ENCODE assay signal across 16 cellular contexts in the genomic region with DNA sequence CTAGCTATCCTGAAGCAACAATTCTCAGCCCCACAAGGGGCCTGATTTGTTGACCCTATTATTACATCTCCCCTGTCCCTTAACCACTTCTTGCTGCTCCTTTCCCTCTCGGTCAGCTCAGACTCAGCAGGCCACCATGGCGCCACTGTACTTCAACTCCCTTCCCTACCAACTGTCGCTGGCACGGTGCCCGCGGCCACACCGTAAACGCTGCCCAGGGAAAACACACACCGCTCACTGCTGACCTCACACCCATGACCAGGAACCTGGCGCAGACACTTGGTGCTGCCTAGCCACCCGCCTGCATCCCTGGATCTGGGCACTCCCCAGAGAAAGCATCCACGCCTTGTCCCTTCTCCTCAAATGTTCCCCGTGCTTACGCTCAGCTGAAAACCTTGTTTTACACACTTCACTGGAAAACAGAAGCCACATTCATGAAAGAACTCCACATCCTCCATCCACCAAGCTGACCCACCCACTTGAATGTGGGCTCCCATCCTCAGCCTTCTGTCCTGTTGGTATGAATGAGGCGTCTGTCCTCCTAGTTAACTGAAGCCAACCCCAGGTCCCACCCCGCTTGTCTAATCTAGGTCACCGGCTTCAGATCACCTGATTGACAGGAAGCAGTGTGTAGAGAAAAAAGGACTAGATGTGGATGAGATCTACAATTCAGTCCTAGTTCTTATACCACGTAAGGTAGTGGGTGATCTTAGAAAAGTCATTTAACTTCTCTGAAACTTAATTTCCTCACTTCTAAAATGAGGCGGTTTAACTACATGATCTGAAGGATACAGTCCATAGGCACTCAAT. TPM values are rescaled to one million over a fixed set of nuclear protein-coding genes. Genes with fewer than 3 reads are reported as not detected.
DNase-seq lines count a peak whose midpoint lies in the region; ATAC-seq and TF ChIP-seq lines count a peak whose summit lies in the region.
"Had no signal": no experiment of that assay in that cellular context is flagged by ENCODE, and none has a peak within 500 bp of the region (broad histone marks: within the 10 kb centered on the region; RNA-seq: fewer than 3 reads in every experiment).

No MANE protein-coding gene starts in this region.

- H3K27ac Mint-ChIP-seq in T-helper 17 cell (peak overlapping the region; percentile 96), endothelial cell (ENCODE audit: unreplicated experiment) (peak overlapping the region; percentile 76)

- peaks cover 41% of the 10 kb centered on the region for H3K36me3 ChIP-seq in cardiac muscle cell
- peaks cover 0 to 63% of the 10 kb centered on the region in 2 donors for H3K36me3 ChIP-seq in gastrocnemius medialis
- H3K36me3 ChIP-seq in SJCRH30: peaks cover 61% of the 10 kb centered on the region

- no peak for TF ChIP-seq POLR2A in gastrocnemius medialis (IDR thresholded peaks at IDR 0.05)

- H3K36me3 Mint-ChIP-seq in T-helper 17 cell (ENCODE audit: low read depth): peaks cover 19% of the 10 kb centered on the region
- H3K36me3 Mint-ChIP-seq in endothelial cell (ENCODE audit: low read depth, unreplicated experiment): peaks cover 60% of the 10 kb centered on the region

- H3K27me3 Mint-ChIP-seq in T-helper 17 cell (no peaks in the 10 kb centered on the region), endothelial cell (ENCODE audit: unreplicated experiment) (peaks cover 15% of the 10 kb centered on the region)

- H3K9me3 ChIP-seq in cardiac muscle cell (ENCODE audit: low read depth) (no peaks in the 10 kb centered on the region), T-helper 17 cell (ENCODE audit: control insufficient read depth, low read length, poor library complexity, severe bottlenecking) (peaks cover 4% of the 10 kb centered on the region), gastrocnemius medialis (no peaks in the 10 kb centered on the region), SJCRH30 (replicated peaks) (no peaks in the 10 kb centered on the region)
- H3K9me3 ChIP-seq: breast epithelium, right atrium auricular region, SK-N-SH had no signal

- no peaks in the 10 kb centered on the region for H3K4me1 ChIP-seq in cardiac muscle cell (ENCODE audit: low read depth)
- peaks cover 30 to 61% of the 10 kb centered on the region in 2 donors for H3K4me1 ChIP-seq in gastrocnemius medialis
- H3K4me1 ChIP-seq in SJCRH30: no peaks in the 10 kb centered on the region
- H3K4me1 ChIP-seq: breast epithelium had no signal

- no peak for TF ChIP-seq CTCF in cardiac muscle cell (IDR thresholded peaks at IDR 0.05; ENCODE audit: low read depth, low read length)
- TF ChIP-seq CTCF in endothelial cell (IDR thresholded peaks at IDR 0.05; ENCODE audit: unreplicated experiment): no peak
- TF ChIP-seq CTCF in gastrocnemius medialis (IDR thresholded peaks at IDR 0.05 in 4 of 5, conservative IDR thresholded peaks at IDR 0.05 in 1 of 5): no peak

- no peaks in the 10 kb centered on the region for H3K9me3 Mint-ChIP-seq in endothelial cell (ENCODE audit: unreplicated experiment)

- ATAC-seq in T-helper 17 cell (peak; percentile 78), gastrocnemius medialis (no peak)

- intact Hi-C loops in cardiac septum (cut with DNase I) (no loop called here), gastrocnemius medialis (cut with DNase I; ENCODE audit: low total_unique reads) (no loop called here)

- H3K27me3 ChIP-seq in cardiac muscle cell (no peaks in the 10 kb centered on the region), gastrocnemius medialis (no peaks in the 10 kb centered on the region), SJCRH30 (no peaks in the 10 kb centered on the region)
- H3K27me3 ChIP-seq: breast epithelium, right atrium auricular region had no signal

- in situ Hi-C loops in gastrocnemius medialis (cut with MboI; ENCODE audit: low sequenced_read_pairs in 4 of 4): loop anchor here in 2 of 4 donors (10.0 to 25.0 kb wide), 2 partner anchors 46 to 269 kb away; partner anchors contain the start of gene RHEB (in 1 of the 2)

- H3K4me3 Mint-ChIP-seq in T-helper 17 cell: peak overlapping the region; percentile 82
- H3K4me3 Mint-ChIP-seq in endothelial cell (ENCODE audit: unreplicated experiment): peak overlapping the region; percentile 70

- peak overlapping the region; percentile 39 for H3K27ac ChIP-seq in cardiac muscle cell
- peak overlapping the region; percentile 51 to 90 (median 86) for H3K27ac ChIP-seq in gastrocnemius medialis
- no peak overlapping the region for H3K27ac ChIP-seq in SJCRH30
- H3K27ac ChIP-seq: breast epithelium, epithelial cell of prostate had no signal

- no peak overlapping the region for H3K4me3 ChIP-seq in cardiac muscle cell
- no peak overlapping the region for H3K4me3 ChIP-seq in gastrocnemius medialis
- no peak overlapping the region for H3K4me3 ChIP-seq in SJCRH30
- H3K4me3 ChIP-seq: breast epithelium, right atrium auricular region had no signal

- H3K4me1 Mint-ChIP-seq in T-helper 17 cell (peaks cover 46% of the 10 kb centered on the region), endothelial cell (ENCODE audit: unreplicated experiment) (peaks cover 24% of the 10 kb centered on the region)

- no peak for DNase-seq in cardiac muscle cell (ENCODE audit: low read depth in 1 of 2, low spot score in 1 of 2)
- no peak for DNase-seq in cardiac septum (ENCODE audit: low spot score)
- DNase-seq in T-helper 17 cell: no peak
- DNase-seq in endothelial cell (ENCODE audit: low spot score): no peak
- DNase-seq in gastrocnemius medialis: no peak
- no peak for DNase-seq in SKM-1 treated with dmso at 0.1 percent for 144 hours (lab: John Stamatoyannopoulos, UW; ENCODE audit: unreplicated experiment)
- DNase-seq in SJCRH30: no peak
- DNase-seq in hepatic stellate cell (ENCODE audit: low spot score): no peak
- DNase-seq: DMS79 treated with DMSO at 0.1 percent for 48 hours; kidney glomerular epithelial cell; NCI-H1930; SK-N-SH; stimulated activated CD4-positive, alpha-beta T cell treated with anti-CD3 and anti-CD28 coated beads, Interleukin-2, amount 100 ng/mL, for 48 hours had no signal

RNA-seq across cellular contexts. Expression of gene CRYGN, which starts 28.5 kb away (rescaled TPM):
- total RNA-seq in cardiac muscle cell (1.0 and 1.3 TPM in 2 replicates), cardiac septum (not detected), T-helper 17 cell (under 1 TPM in 1 of 2 donors, not detected in 1; 0.99 TPM), endothelial cell (ENCODE audit: unreplicated experiment) (not detected), gastrocnemius medialis (not detected)
- 0.46 and 0.77 TPM in 2 replicates for polyA plus RNA-seq in cardiac muscle cell
- not detected in 2 replicates for total RNA-seq in SJCRH30 (2014; rRNA removed; shearing (Covaris generic))
- polyA plus RNA-seq: SK-N-SH had no signal

RNA-seq across cellular contexts. Expression of gene RHEB, which starts 51.3 kb away (rescaled TPM):
- 89.8 and 127 TPM in 2 replicates for total RNA-seq in cardiac muscle cell
- polyA plus RNA-seq in cardiac muscle cell: 157 and 204 TPM in 2 replicates
- 113 TPM for total RNA-seq in cardiac septum
- total RNA-seq in T-helper 17 cell: 10 to 100 TPM; 62.5 to 71.1 TPM
- total RNA-seq in endothelial cell (ENCODE audit: unreplicated experiment): 94.2 TPM
- total RNA-seq in gastrocnemius medialis: 100 to 1,000 TPM in 3 of 4 donors, 10 to 100 TPM in 1; 93.2 to 159 (median 124) TPM
- 134 and 149 TPM in 2 replicates for total RNA-seq in SJCRH30 (2014; rRNA removed; shearing (Covaris generic))

RNA-seq across cellular contexts. Expression of gene WDR86, which starts 58.6 kb away (rescaled TPM):
- total RNA-seq in cardiac muscle cell (71.8 and 130 TPM in 2 replicates), cardiac septum (not detected), T-helper 17 cell (10 to 100 TPM in 1 of 2 donors, 1 to 10 TPM in 1; 9.7 to 24.4 TPM), endothelial cell (ENCODE audit: unreplicated experiment) (57.0 TPM), gastrocnemius medialis (under 1 TPM in 2 of 4 donors, not detected in 2; 0.13 to 0.31 TPM)
- 58.8 and 87.0 TPM in 2 replicates for polyA plus RNA-seq in cardiac muscle cell
- 0.46 and 1.0 TPM in 2 replicates for total RNA-seq in SJCRH30 (2014; rRNA removed; shearing (Covaris generic))
